ENCODE assay signal across 9 cellular contexts in the genomic region with DNA sequence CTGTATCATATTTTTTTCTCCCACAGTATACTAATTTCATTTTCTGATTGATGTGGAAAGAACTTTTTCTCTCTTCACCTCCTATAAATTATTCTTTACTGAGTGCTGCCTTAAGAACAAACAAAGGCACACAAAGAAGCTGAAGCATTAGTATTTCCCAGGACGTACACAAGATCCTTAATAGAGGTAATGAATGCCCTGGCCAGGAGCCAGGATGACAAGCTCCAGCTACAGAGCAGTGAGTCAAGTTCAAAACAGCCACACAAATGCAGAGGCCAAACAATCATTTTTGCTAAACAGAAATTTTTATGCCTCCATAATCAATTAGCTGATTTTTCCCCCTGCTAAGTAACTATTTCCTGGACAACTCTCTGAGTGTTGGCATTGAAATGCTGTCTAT.
DNase-seq lines count a peak whose midpoint lies in the region; ATAC-seq and TF ChIP-seq lines count a peak whose summit lies in the region.
"Had no signal": no experiment of that assay in that cellular context is flagged by ENCODE, and none has a peak within 500 bp of the region (broad histone marks: within the 10 kb centered on the region; RNA-seq: fewer than 3 reads in every experiment).

No MANE protein-coding gene starts in this region.

- no peak for TF ChIP-seq RAD21 in Ishikawa (IDR thresholded peaks at IDR 0.05; ENCODE audit: low read depth)

- H3K27ac ChIP-seq in epithelial cell of prostate = no peak overlapping the region
- H3K27ac ChIP-seq: heart right ventricle, ovary had no signal

- no peak for TF ChIP-seq EP300 in Ishikawa (IDR thresholded peaks at IDR 0.05; ENCODE audit: borderline replicate concordance)

- DNase-seq in NCI-H226 = peak; percentile 54
- peak; percentile 70 for DNase-seq in epithelial cell of prostate (ENCODE audit: low read depth, low spot score)
- peak; percentile 87 for DNase-seq in renal cortical epithelial cell (ENCODE audit: low read depth)
- no peak for DNase-seq in AG08395 (ENCODE audit: low spot score)
- DNase-seq in KBM-7 = no peak

- ATAC-seq in GM19324 (IDR thresholded peaks at IDR 0.05; ENCODE audit: low FRiP score, unreplicated experiment) = no peak

- in situ Hi-C loops in KBM-7 (cut with MboI; ENCODE audit: low pct_unique_long_range_greater_than_20kb, low sequenced_read_pairs) = no loop called here

TF ChIP-seq in Ishikawa, 13 proteins besides CTCF, POLR2A, EP300 and RAD21:
- TF ChIP-seq EGR1 (IDR thresholded peaks at IDR 0.05) (no peak), NFIC (IDR thresholded peaks at IDR 0.05) (peak; percentile 80)
- TF ChIP-seq, protein P1, sequence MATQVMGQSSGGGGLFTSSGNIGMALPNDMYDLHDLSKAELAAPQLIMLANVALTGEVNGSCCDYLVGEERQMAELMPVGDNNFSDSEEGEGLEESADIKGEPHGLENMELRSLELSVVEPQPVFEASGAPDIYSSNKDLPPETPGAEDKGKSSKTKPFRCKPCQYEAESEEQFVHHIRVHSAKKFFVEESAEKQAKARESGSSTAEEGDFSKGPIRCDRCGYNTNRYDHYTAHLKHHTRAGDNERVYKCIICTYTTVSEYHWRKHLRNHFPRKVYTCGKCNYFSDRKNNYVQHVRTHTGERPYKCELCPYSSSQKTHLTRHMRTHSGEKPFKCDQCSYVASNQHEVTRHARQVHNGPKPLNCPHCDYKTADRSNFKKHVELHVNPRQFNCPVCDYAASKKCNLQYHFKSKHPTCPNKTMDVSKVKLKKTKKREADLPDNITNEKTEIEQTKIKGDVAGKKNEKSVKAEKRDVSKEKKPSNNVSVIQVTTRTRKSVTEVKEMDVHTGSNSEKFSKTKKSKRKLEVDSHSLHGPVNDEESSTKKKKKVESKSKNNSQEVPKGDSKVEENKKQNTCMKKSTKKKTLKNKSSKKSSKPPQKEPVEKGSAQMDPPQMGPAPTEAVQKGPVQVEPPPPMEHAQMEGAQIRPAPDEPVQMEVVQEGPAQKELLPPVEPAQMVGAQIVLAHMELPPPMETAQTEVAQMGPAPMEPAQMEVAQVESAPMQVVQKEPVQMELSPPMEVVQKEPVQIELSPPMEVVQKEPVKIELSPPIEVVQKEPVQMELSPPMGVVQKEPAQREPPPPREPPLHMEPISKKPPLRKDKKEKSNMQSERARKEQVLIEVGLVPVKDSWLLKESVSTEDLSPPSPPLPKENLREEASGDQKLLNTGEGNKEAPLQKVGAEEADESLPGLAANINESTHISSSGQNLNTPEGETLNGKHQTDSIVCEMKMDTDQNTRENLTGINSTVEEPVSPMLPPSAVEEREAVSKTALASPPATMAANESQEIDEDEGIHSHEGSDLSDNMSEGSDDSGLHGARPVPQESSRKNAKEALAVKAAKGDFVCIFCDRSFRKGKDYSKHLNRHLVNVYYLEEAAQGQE (IDR thresholded peaks at IDR 0.05; ENCODE audit: low read depth) = no peak

Comparison
In these comparisons a context has a peak if more than half of its experiments do, and no peak if none do; other contexts are left out.
1. DNase-seq: peak in NCI-H226 (single experiment), epithelial cell of prostate (single experiment) and renal cortical epithelial cell (single experiment); none in AG08395 (single experiment) and KBM-7 (single experiment).